Comparison of ENCODE assay signal across 32 cellular contexts in genomic region chr1:64721576-64722145, GRCh38.
"Had no signal": no experiment of that assay in that cellular context is flagged by ENCODE, and none has a peak within 500 bp of the region (broad histone marks: within the 10 kb centered on the region; RNA-seq: fewer than 3 reads in every experiment).

No MANE protein-coding gene starts in this region.

- H3K27ac ChIP-seq: ascending aorta, breast epithelium, cardiac muscle cell, colonic mucosa, epithelial cell of prostate, esophagus squamous epithelium, WERI-Rb-1 had no signal

- FAIRE-seq: endometrium, endothelial cell of umbilical vein, frontal cortex had no signal

- ATAC-seq: activated CD4-positive, CD25-positive, alpha-beta regulatory T cell treated with anti-CD3 and anti-CD28 coated beads, Interleukin-2, amount 50 U/mL, for 24 hours; activated CD8-positive, alpha-beta T cell treated with anti-CD3 and anti-CD28 coated beads for 36 hours; activated naive CD8-positive, alpha-beta T cell treated with anti-CD3 and anti-CD28 coated beads, Interleukin-2, amount 50 U/mL, for 24 hours; activated T-cell treated with anti-CD3 and anti-CD28 coated beads, Interleukin-2, amount 50 U/mL, for 4 hours; activated T-helper 17 cell treated with anti-CD3 and anti-CD28 coated beads, Interleukin-2, amount 50 U/mL, for 72 hours; T-helper 17 cell had no signal

- H3K4me3 ChIP-seq: ascending aorta, breast epithelium, cardiac muscle cell, colonic mucosa, esophagus squamous epithelium had no signal

- H3K9me3 ChIP-seq: ascending aorta, breast epithelium, colonic mucosa, esophagus squamous epithelium had no signal

- H3K4me3 Mint-ChIP-seq: activated B cell treated with CpG ODN at 0.5 μM for 24 hours; activated CD8-positive, alpha-beta T cell treated with anti-CD3 and anti-CD28 coated beads for 36 hours; activated naive CD4-positive, alpha-beta T cell treated with anti-CD3 and anti-CD28 coated beads for 36 hours; activated naive CD4-positive, alpha-beta T cell treated with anti-CD3 and anti-CD28 coated beads, Interleukin-2, amount 50 U/mL, for 24 hours; activated naive CD8-positive, alpha-beta T cell treated with anti-CD3 and anti-CD28 coated beads for 36 hours; activated naive CD8-positive, alpha-beta T cell treated with anti-CD3 and anti-CD28 coated beads, Interleukin-2, amount 50 U/mL, for 24 hours; activated T-cell treated with anti-CD3 and anti-CD28 coated beads, Interleukin-2, amount 50 U/mL, for 4 hours; activated T-helper 17 cell treated with anti-CD3 and anti-CD28 coated beads, Interleukin-2, amount 50 U/mL, for 72 hours; brain; T-helper 17 cell; T-helper 2 cell treated with Interferon-gamma antibody and Interleukin-4, amounts not matched to agents 5 μg/mL and 100 μg/mL, for 36 hours had no signal

- H3K27ac Mint-ChIP-seq: activated B cell treated with CpG ODN at 0.5 μM for 24 hours; activated CD8-positive, alpha-beta T cell treated with anti-CD3 and anti-CD28 coated beads for 36 hours; activated naive CD4-positive, alpha-beta T cell treated with anti-CD3 and anti-CD28 coated beads for 36 hours; activated naive CD4-positive, alpha-beta T cell treated with anti-CD3 and anti-CD28 coated beads, Interleukin-2, amount 50 U/mL, for 24 hours; activated naive CD8-positive, alpha-beta T cell treated with anti-CD3 and anti-CD28 coated beads for 36 hours; activated naive CD8-positive, alpha-beta T cell treated with anti-CD3 and anti-CD28 coated beads, Interleukin-2, amount 50 U/mL, for 24 hours; activated T-helper 17 cell treated with anti-CD3 and anti-CD28 coated beads, Interleukin-2, amount 50 U/mL, for 72 hours; brain; T-helper 17 cell; T-helper 2 cell treated with Interferon-gamma antibody and Interleukin-4, amounts not matched to agents 5 μg/mL and 100 μg/mL, for 36 hours had no signal

- H3K9me3 Mint-ChIP-seq: T-helper 2 cell treated with Interferon-gamma antibody and Interleukin-4, amounts not matched to agents 5 μg/mL and 100 μg/mL, for 36 hours had no signal

- H3K36me3 ChIP-seq: ascending aorta, breast epithelium, cardiac muscle cell, colonic mucosa, esophagus squamous epithelium, WERI-Rb-1 had no signal

- H3K27me3 ChIP-seq: ascending aorta, breast epithelium, cardiac muscle cell, colonic mucosa had no signal

- DNase-seq: activated B cell treated with CpG ODN at 0.5 μM for 24 hours; activated CD4-positive, alpha-beta T cell treated with anti-CD3 and anti-CD28 coated beads for 48 hours; activated CD4-positive, alpha-beta T cell treated with anti-CD3 and anti-CD28 coated beads, Interleukin-2, amount 50 U/mL, for 1 hour; activated CD4-positive, alpha-beta T cell treated with anti-CD3 and anti-CD28 coated beads, Interleukin-2, amount 50 U/mL, for 48 hours; activated CD8-positive, alpha-beta memory T cell treated with anti-CD3 and anti-CD28 coated beads for 24 hours; activated CD8-positive, alpha-beta T cell treated with anti-CD3 and anti-CD28 coated beads for 36 hours; activated effector memory CD4-positive, alpha-beta T cell treated with anti-CD3 and anti-CD28 coated beads, Interleukin-2, amount 50 U/mL, for 16 hours; activated naive CD4-positive, alpha-beta T cell treated with anti-CD3 and anti-CD28 coated beads for 36 hours; activated naive CD8-positive, alpha-beta T cell treated with anti-CD3 and anti-CD28 coated beads for 36 hours; activated naive CD8-positive, alpha-beta T cell treated with anti-CD3 and anti-CD28 coated beads, Interleukin-2, amount 50 U/mL, for 24 hours; activated T-cell treated with anti-CD3 and anti-CD28 coated beads, Interleukin-2, amount 50 U/mL, for 4 hours; central memory CD4-positive, alpha-beta T cell; cerebellar nuclear complex; colonic mucosa; effector CD8-positive, alpha-beta T cell; esophagus squamous epithelium; T-helper 1 cell; T-helper 17 cell; T1000; WERI-Rb-1 had no signal

- H3K4me1 ChIP-seq: ascending aorta, breast epithelium, colonic mucosa, esophagus squamous epithelium had no signal

- H3K36me3 Mint-ChIP-seq: activated naive CD4-positive, alpha-beta T cell treated with anti-CD3 and anti-CD28 coated beads, Interleukin-2, amount 50 U/mL, for 24 hours; activated naive CD8-positive, alpha-beta T cell treated with anti-CD3 and anti-CD28 coated beads for 36 hours; brain had no signal

- H3K4me1 Mint-ChIP-seq: activated B cell treated with CpG ODN at 0.5 μM for 24 hours; activated naive CD4-positive, alpha-beta T cell treated with anti-CD3 and anti-CD28 coated beads, Interleukin-2, amount 50 U/mL, for 24 hours; activated naive CD8-positive, alpha-beta T cell treated with anti-CD3 and anti-CD28 coated beads for 36 hours; activated naive CD8-positive, alpha-beta T cell treated with anti-CD3 and anti-CD28 coated beads, Interleukin-2, amount 50 U/mL, for 24 hours; activated T-helper 17 cell treated with anti-CD3 and anti-CD28 coated beads, Interleukin-2, amount 50 U/mL, for 72 hours; brain; T-helper 17 cell had no signal
